In genomic region chr15:40564591-40565332, GRCh38 we compare ENCODE assay signal across 8 cellular contexts. TPM values are rescaled to one million over a fixed set of nuclear protein-coding genes. Genes with fewer than 3 reads are reported as not detected.
DNase-seq lines count a peak whose midpoint lies in the region; ATAC-seq and TF ChIP-seq lines count a peak whose summit lies in the region.

CCDC32 (minus strand) TSS chr15:40565042; CDS start chr15:40563015, 2,027 bp downstream.

- no peaks in the 10 kb centered on the region for H3K9me3 Mint-ChIP-seq in activated T-helper 2 cell treated with anti-CD3 and anti-CD28 coated beads, Interferon-gamma antibody, Interleukin-2, Interleukin-4, amounts not matched to agents 10 μg/mL and 5 μg/mL and 100 μg/mL, durations not matched to agents 14 hours and 24 hours and 36 hours
- no peaks in the 10 kb centered on the region for H3K9me3 Mint-ChIP-seq in naive thymus-derived CD8-positive, alpha-beta T cell

- DNase-seq in EH (ENCODE audit: low read depth) (peak; percentile 99), H4 (ENCODE audit: low spot score) (peak; percentile 100), LoVo (ENCODE audit: low spot score) (peak; percentile 100), RWPE2 (ENCODE audit: low spot score) (peak; percentile 100), fibroblast of mammary gland (ENCODE audit: low read depth) (peak; percentile 98)
- peak; percentile 96 for DNase-seq in activated T-helper 2 cell treated with anti-CD3 and anti-CD28 coated beads, Interferon-gamma antibody, Interleukin-2, Interleukin-4, amounts not matched to agents 10 μg/mL and 5 μg/mL and 100 μg/mL, durations not matched to agents 14 hours and 24 hours and 36 hours (ENCODE audit: low spot score)
- peak; percentile 84 to 97 (median 94) for DNase-seq in naive thymus-derived CD8-positive, alpha-beta T cell
- DNase-seq in stimulated activated naive CD4-positive, alpha-beta T cell (lab: John Stamatoyannopoulos, UW): peak; percentile 86 to 96 (median 92)

- H3K27me3 Mint-ChIP-seq in activated T-helper 2 cell treated with anti-CD3 and anti-CD28 coated beads, Interferon-gamma antibody, Interleukin-2, Interleukin-4, amounts not matched to agents 10 μg/mL and 5 μg/mL and 100 μg/mL, durations not matched to agents 14 hours and 24 hours and 36 hours (ENCODE audit: low read depth): no peaks in the 10 kb centered on the region
- peaks cover 0 to 2% (median 0%) of the 10 kb centered on the region in 5 donors for H3K27me3 Mint-ChIP-seq in naive thymus-derived CD8-positive, alpha-beta T cell

- H3K27ac Mint-ChIP-seq in activated T-helper 2 cell treated with anti-CD3 and anti-CD28 coated beads, Interferon-gamma antibody, Interleukin-2, Interleukin-4, amounts not matched to agents 10 μg/mL and 5 μg/mL and 100 μg/mL, durations not matched to agents 14 hours and 24 hours and 36 hours: peak within 1 kb of the TSS; percentile 95
- H3K27ac Mint-ChIP-seq in naive thymus-derived CD8-positive, alpha-beta T cell: peak within 1 kb of the TSS; percentile 90 to 99 (median 97)

- POLR2A ChIA-PET in naive thymus-derived CD8-positive, alpha-beta T cell (lab: Charles Lee): interaction anchor here (0.5 to 1.6 kb wide), 7 partner anchors 25 to 347 kb away, joined by 3 to 7 read pairs (median 3); partner anchors contain the start of genes BAHD1, PLCB2 and RAD51

- TF ChIP-seq CTCF in RWPE2 (IDR thresholded peaks at IDR 0.05; ENCODE audit: poor library complexity, severe bottlenecking): no peak
- TF ChIP-seq CTCF in fibroblast of mammary gland (conservative IDR thresholded peaks at IDR 0.05; ENCODE audit: control insufficient read depth, insufficient read depth, low read depth, low read length): no peak

- peak within 1 kb of the TSS; percentile 96 for H3K4me3 Mint-ChIP-seq in activated T-helper 2 cell treated with anti-CD3 and anti-CD28 coated beads, Interferon-gamma antibody, Interleukin-2, Interleukin-4, amounts not matched to agents 10 μg/mL and 5 μg/mL and 100 μg/mL, durations not matched to agents 14 hours and 24 hours and 36 hours (ENCODE audit: low read depth)
- H3K4me3 Mint-ChIP-seq in naive thymus-derived CD8-positive, alpha-beta T cell: peak within 1 kb of the TSS; percentile 83 to 98 (median 96)

- ATAC-seq in RWPE2 (ENCODE audit: low read depth): peak; percentile 97
- ATAC-seq in naive thymus-derived CD8-positive, alpha-beta T cell: peak; percentile 89 to 92

- peaks cover 12% of the 10 kb centered on the region for H3K36me3 Mint-ChIP-seq in activated T-helper 2 cell treated with anti-CD3 and anti-CD28 coated beads, Interferon-gamma antibody, Interleukin-2, Interleukin-4, amounts not matched to agents 10 μg/mL and 5 μg/mL and 100 μg/mL, durations not matched to agents 14 hours and 24 hours and 36 hours (ENCODE audit: low read depth)
- H3K36me3 Mint-ChIP-seq in naive thymus-derived CD8-positive, alpha-beta T cell: peaks cover 0 to 13% (median 8%) of the 10 kb centered on the region in 3 donors

- intact Hi-C loops in activated T-helper 2 cell treated with anti-CD3 and anti-CD28 coated beads, Interferon-gamma antibody, Interleukin-2, Interleukin-4, amounts not matched to agents 10 μg/mL and 5 μg/mL and 100 μg/mL, durations not matched to agents 14 hours and 24 hours and 36 hours (cut with micrococcal nuclease): no loop called here

- H3K36me3 ChIP-seq in RWPE2 (ENCODE audit: low read depth): peaks cover 14% of the 10 kb centered on the region

- H3K9me3 ChIP-seq in RWPE2 (ENCODE audit: severe bottlenecking): no peaks in the 10 kb centered on the region

- H3K27ac ChIP-seq in RWPE2 (ENCODE audit: poor library complexity, severe bottlenecking): peak within 1 kb of the TSS; percentile 72

- no peaks in the 10 kb centered on the region for H3K27me3 ChIP-seq in RWPE2 (ENCODE audit: insufficient read depth, poor library complexity, severe bottlenecking)

- H3K4me1 Mint-ChIP-seq in activated T-helper 2 cell treated with anti-CD3 and anti-CD28 coated beads, Interferon-gamma antibody, Interleukin-2, Interleukin-4, amounts not matched to agents 10 μg/mL and 5 μg/mL and 100 μg/mL, durations not matched to agents 14 hours and 24 hours and 36 hours (ENCODE audit: low read depth): peaks cover 30% of the 10 kb centered on the region
- H3K4me1 Mint-ChIP-seq in naive thymus-derived CD8-positive, alpha-beta T cell: peaks cover 13 to 73% (median 54%) of the 10 kb centered on the region in 4 donors

- H3K4me3 ChIP-seq in RWPE2 (ENCODE audit: severe bottlenecking) (peak within 1 kb of the TSS; percentile 80), fibroblast of mammary gland (ENCODE audit: control insufficient read depth, low read depth, low read length) (peak within 1 kb of the TSS; percentile 97)

- peaks cover 9% of the 10 kb centered on the region for H3K4me1 ChIP-seq in RWPE2 (ENCODE audit: insufficient read depth, poor library complexity, severe bottlenecking)

RNA-seq across cellular contexts. Expression of gene CCDC32, which starts in this region (rescaled TPM):
- 22.9 and 33.5 TPM in 2 replicates for total RNA-seq in H4 (2014; rRNA removed; shearing (Covaris generic))
- 32.7 and 34.0 TPM in 2 replicates for total RNA-seq in activated T-helper 2 cell treated with anti-CD3 and anti-CD28 coated beads, Interferon-gamma antibody, Interleukin-2, Interleukin-4, amounts not matched to agents 10 μg/mL and 5 μg/mL and 100 μg/mL, durations not matched to agents 14 hours and 24 hours and 36 hours
- 10 to 100 TPM; 31.7 to 31.8 TPM for total RNA-seq in naive thymus-derived CD8-positive, alpha-beta T cell
- 10 to 100 TPM; 40.4 to 43.2 (median 40.5) TPM for polyA plus RNA-seq in naive thymus-derived CD8-positive, alpha-beta T cell

Comparison
In these comparisons a context has a peak if more than half of its experiments do, and no peak if none do; other contexts are left out.
1. Peak in every context shown above with its lines: DNase-seq, ATAC-seq, H3K4me3 ChIP-seq and H3K27ac ChIP-seq.